In genomic region chr19:49615861-49616260, GRCh38 we compare ENCODE assay signal across 28 cellular contexts. TPM values are rescaled to one million over a fixed set of nuclear protein-coding genes. Genes with fewer than 3 reads are reported as not detected.
"Had no signal": no experiment of that assay in that cellular context is flagged by ENCODE, and none has a peak within 500 bp of the region (broad histone marks: within the 10 kb centered on the region; RNA-seq: fewer than 3 reads in every experiment).

No MANE protein-coding gene starts in this region.

- H3K4me3 ChIP-seq: colonic mucosa, esophagus squamous epithelium, gastroesophageal sphincter had no signal

- H3K27ac ChIP-seq: brain microvascular endothelial cell, colonic mucosa, epithelial cell of prostate, esophagus squamous epithelium, gastroesophageal sphincter, WERI-Rb-1 had no signal

- H3K27me3 ChIP-seq: brain microvascular endothelial cell, colonic mucosa, esophagus squamous epithelium, gastroesophageal sphincter had no signal

- H3K4me1 ChIP-seq: colonic mucosa had no signal

- DNase-seq: activated B cell treated with CpG ODN at 0.5 μM for 24 hours; activated CD4-positive, alpha-beta T cell treated with anti-CD3 and anti-CD28 coated beads for 48 hours; activated CD4-positive, alpha-beta T cell treated with anti-CD3 and anti-CD28 coated beads, Interleukin-2, amount 50 U/mL, for 1 hour; activated CD4-positive, alpha-beta T cell treated with anti-CD3 and anti-CD28 coated beads, Interleukin-2, amount 50 U/mL, for 48 hours; activated CD8-positive, alpha-beta memory T cell treated with anti-CD3 and anti-CD28 coated beads for 24 hours; activated CD8-positive, alpha-beta T cell treated with anti-CD3 and anti-CD28 coated beads for 36 hours; activated effector memory CD4-positive, alpha-beta T cell treated with Interleukin-2 at 50 U/mL for 16 hours; activated gamma-delta T cell treated with Interleukin-2 at 50 U/mL for 16 hours; activated naive CD4-positive, alpha-beta T cell treated with anti-CD3 and anti-CD28 coated beads, Interleukin-2, amount 50 U/mL, for 16 hours; activated naive CD4-positive, alpha-beta T cell treated with Interleukin-2 at 50 U/mL for 16 hours; activated T-cell treated with anti-CD3 and anti-CD28 coated beads, Interleukin-2, amount 50 U/mL, for 4 hours; amniotic stem cell; anterior cingulate cortex; brain microvascular endothelial cell; caudate nucleus; colonic mucosa; effector CD8-positive, alpha-beta T cell; esophagus squamous epithelium; foreskin melanocyte; T-helper 1 cell; T-helper 17 cell; T1000; WERI-Rb-1 had no signal

- H3K9me3 ChIP-seq: colonic mucosa, esophagus squamous epithelium, gastroesophageal sphincter had no signal

- ATAC-seq: activated CD4-positive, CD25-positive, alpha-beta regulatory T cell treated with anti-CD3 and anti-CD28 coated beads, Interleukin-2, amount 50 U/mL, for 24 hours; activated CD8-positive, alpha-beta T cell treated with anti-CD3 and anti-CD28 coated beads for 36 hours; activated T-cell treated with anti-CD3 and anti-CD28 coated beads, Interleukin-2, amount 50 U/mL, for 4 hours; activated T-helper 17 cell treated with anti-CD3 and anti-CD28 coated beads, Interleukin-2, amount 50 U/mL, for 72 hours; gastroesophageal sphincter; T-helper 17 cell had no signal

RNA-seq across cellular contexts. Expression of gene PRRG2, which starts 34.7 kb away (rescaled TPM):
- polyA plus RNA-seq: fibroblast of lung had no signal
